21 cellular contexts compared by ENCODE assay signal in the genomic region with DNA sequence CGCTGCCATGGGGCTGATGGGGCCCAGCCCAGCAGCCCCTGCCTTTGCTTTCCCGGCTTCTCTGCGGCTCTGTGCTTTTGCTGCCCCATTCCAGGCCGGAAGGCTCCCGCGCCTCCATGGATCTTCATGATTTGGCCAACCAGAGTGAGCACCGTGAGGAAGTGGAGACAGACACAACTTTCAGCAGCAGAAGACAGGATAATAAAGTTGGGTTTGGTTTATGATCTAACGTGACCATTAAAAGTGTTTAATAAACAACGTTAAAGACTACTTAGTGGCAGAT. TPM values are rescaled to one million over a fixed set of nuclear protein-coding genes. Genes with fewer than 3 reads are reported as not detected.
DNase-seq lines count a peak whose midpoint lies in the region; ATAC-seq and TF ChIP-seq lines count a peak whose summit lies in the region.
"Had no signal": no experiment of that assay in that cellular context is flagged by ENCODE, and none has a peak within 500 bp of the region (broad histone marks: within the 10 kb centered on the region; RNA-seq: fewer than 3 reads in every experiment).

No MANE protein-coding gene starts in this region.

- peaks cover 8% of the 10 kb centered on the region for H3K27me3 Mint-ChIP-seq in CD4-positive, CD25-positive, alpha-beta regulatory T cell
- no peaks in the 10 kb centered on the region for H3K27me3 Mint-ChIP-seq in neural crest cell (ENCODE audit: low read depth)

- no peak for TF ChIP-seq EP300 in stomach (IDR thresholded peaks at IDR 0.05)

- TF ChIP-seq CTCF in VCaP (conservative IDR thresholded peaks at IDR 0.05) (no peak), neural crest cell (conservative IDR thresholded peaks at IDR 0.05) (no peak), stomach (IDR thresholded peaks at IDR 0.05) (no peak), foreskin keratinocyte (conservative IDR thresholded peaks at IDR 0.05) (no peak)

- intact Hi-C loops in stomach (cut with DNase I; ENCODE audit: low total_unique reads), result no loop called here

- H3K27ac ChIP-seq in CD4-positive, CD25-positive, alpha-beta regulatory T cell (ENCODE audit: insufficient read depth, low read length, poor library complexity, severe bottlenecking), result no peak overlapping the region
- H3K27ac ChIP-seq in VCaP (peak overlapping the region; percentile 29; the same call in 1 of the 2 replicates), stomach (no peak overlapping the region), foreskin keratinocyte (no peak overlapping the region)
- H3K27ac ChIP-seq: 22Rv1, C4-2B had no signal

- no peak for DNase-seq in CD4-positive, CD25-positive, alpha-beta regulatory T cell
- no peak for DNase-seq in neural crest cell (ENCODE audit: low read depth, low spot score)
- peak; percentile 11 for DNase-seq in stomach
- DNase-seq in NCI-H1694 treated with DMSO at 0.1 percent for 48 hours (lab: John Stamatoyannopoulos, UW), result no peak
- DNase-seq in foreskin keratinocyte, result no peak
- DNase-seq: DMS 273 treated with DMSO at 0.1 percent for 48 hours, DMS79, EL, GDM1, GOT3, HFFc6 had no signal

- no peaks in the 10 kb centered on the region for H3K36me3 ChIP-seq in CD4-positive, CD25-positive, alpha-beta regulatory T cell (ENCODE audit: control insufficient read depth, insufficient read depth, low read length)
- no peaks in the 10 kb centered on the region for H3K36me3 ChIP-seq in stomach
- H3K36me3 ChIP-seq: BLaER1, HAP-1 had no signal

- no peaks in the 10 kb centered on the region for H3K9me3 ChIP-seq in CD4-positive, CD25-positive, alpha-beta regulatory T cell (ENCODE audit: control insufficient read depth in 2 of 2, low read length in 2 of 2)
- no peaks in the 10 kb centered on the region for H3K9me3 ChIP-seq in stomach
- H3K9me3 ChIP-seq: BLaER1 had no signal

- H3K36me3 Mint-ChIP-seq in CD4-positive, CD25-positive, alpha-beta regulatory T cell, result no peaks in the 10 kb centered on the region
- H3K36me3 Mint-ChIP-seq in neural crest cell (ENCODE audit: low read depth), result peaks cover 3% of the 10 kb centered on the region

- H3K9me3 Mint-ChIP-seq in CD4-positive, CD25-positive, alpha-beta regulatory T cell, result peaks cover 0 to 2% (median 0%) of the 10 kb centered on the region in 7 donors
- H3K9me3 Mint-ChIP-seq in neural crest cell, result no peaks in the 10 kb centered on the region
- H3K9me3 Mint-ChIP-seq: CD4-positive, alpha-beta T cell; CD8-positive, alpha-beta memory T cell had no signal

- peaks cover 18% of the 10 kb centered on the region for H3K4me1 ChIP-seq in CD4-positive, CD25-positive, alpha-beta regulatory T cell (ENCODE audit: control insufficient read depth, insufficient read depth, low read length, poor library complexity, severe bottlenecking)
- H3K4me1 ChIP-seq in stomach (peaks cover 0 to 38% (median 27%) of the 10 kb centered on the region in 4 donors), foreskin keratinocyte (peaks cover 5% of the 10 kb centered on the region)

- H3K4me3 ChIP-seq in CD4-positive, CD25-positive, alpha-beta regulatory T cell (ENCODE audit: low read depth, low read length), result no peak overlapping the region
- no peak overlapping the region for H3K4me3 ChIP-seq in stomach
- H3K4me3 ChIP-seq: BLaER1, GM12878, HAP-1 had no signal

- TF ChIP-seq POLR2A in stomach (IDR thresholded peaks at IDR 0.05), result no peak

- H3K27me3 ChIP-seq in CD4-positive, CD25-positive, alpha-beta regulatory T cell (ENCODE audit: control insufficient read depth, insufficient read depth, low read length), result no peaks in the 10 kb centered on the region
- peaks cover 0 to 45% (median under 1%) of the 10 kb centered on the region in 3 donors for H3K27me3 ChIP-seq in stomach
- no peaks in the 10 kb centered on the region for H3K27me3 ChIP-seq in foreskin keratinocyte
- H3K27me3 ChIP-seq: BLaER1 had no signal

- 83 to 93% (median 91%) methylated on average over 8 to 9 of the region's 9 CpGs for WGBS in stomach, 5 donors

- no peak overlapping the region for H3K27ac Mint-ChIP-seq in CD4-positive, CD25-positive, alpha-beta regulatory T cell
- no peak overlapping the region for H3K27ac Mint-ChIP-seq in neural crest cell (ENCODE audit: unreplicated experiment)
- H3K27ac Mint-ChIP-seq: B cell; CD4-positive, alpha-beta T cell; CD8-positive, alpha-beta memory T cell; HFFc6 had no signal

- peaks cover 8 to 36% (median 22%) of the 10 kb centered on the region in 4 donors for H3K4me1 Mint-ChIP-seq in CD4-positive, CD25-positive, alpha-beta regulatory T cell
- H3K4me1 Mint-ChIP-seq in neural crest cell, result peaks cover 14% of the 10 kb centered on the region

- peak overlapping the region in 3 of 4 donors; percentile 36 to 94 (median 41) for H3K4me3 Mint-ChIP-seq in CD4-positive, CD25-positive, alpha-beta regulatory T cell
- H3K4me3 Mint-ChIP-seq in neural crest cell, result peak overlapping the region; percentile 64
- H3K4me3 Mint-ChIP-seq: B cell; CD4-positive, alpha-beta T cell; CD8-positive, alpha-beta memory T cell; HFFc6 had no signal

- ATAC-seq in CD4-positive, CD25-positive, alpha-beta regulatory T cell (ENCODE audit: low read depth in 2 of 2), result no peak
- ATAC-seq in HG02763 (IDR thresholded peaks at IDR 0.05; ENCODE audit: unreplicated experiment) (no peak), foreskin keratinocyte (no peak)
- ATAC-seq: GM12878 had no signal

RNA-seq across cellular contexts. Expression of a gene that starts 3.1 kb away (rescaled TPM):
- 12.3 TPM for total RNA-seq in CD4-positive, CD25-positive, alpha-beta regulatory T cell
- 1 to 10 TPM; 3.2 to 5.2 (median 3.8) TPM for polyA plus RNA-seq in CD4-positive, CD25-positive, alpha-beta regulatory T cell
- total RNA-seq in neural crest cell (27.2 and 29.4 TPM in 2 replicates), stomach (10 to 100 TPM in 1 of 5 donors, 1 to 10 TPM in 3, under 1 TPM in 1; 0.14 to 11.1 (median 2.2) TPM), foreskin keratinocyte (11.2 and 11.5 TPM in 2 replicates)
- polyA plus RNA-seq in stomach (1 to 10 TPM in 2 of 3 donors, under 1 TPM in 1; 0.46 to 3.6 (median 2.1) TPM), foreskin keratinocyte (5.2 and 5.8 TPM in 2 replicates)
